8 cellular contexts compared by ENCODE assay signal in genomic region chr2:129936334-129936934, GRCh38. TPM values are rescaled to one million over a fixed set of nuclear protein-coding genes. Genes with fewer than 3 reads are reported as not detected.
A peak's percentile ranks its signal among the peaks of the same experiment; 100 is the strongest.
DNase-seq lines count a peak whose midpoint lies in the region; ATAC-seq, FAIRE-seq and TF ChIP-seq lines count a peak whose summit lies in the region.

No MANE protein-coding gene starts in this region.

- SMC1A ChIA-PET in GM12878 (lab: Charles Lee; ENCODE audit: uncharacterized antibody, unreplicated experiment): interaction anchor here (0.9 to 1.6 kb wide), 2 partner anchors 1475 to 1477 kb away, joined by 4 to 20 read pairs; no protein-coding TSS in a partner anchor

- no peak overlapping the region for H2AFZ ChIP-seq in GM12878 (ENCODE audit: control insufficient read depth, low read depth, low read length)

- no peak for TF ChIP-seq POLR2A in GM12878 (IDR thresholded peaks at IDR 0.05; ENCODE audit: low read depth, low read length)

- H3K27me3 ChIP-seq in AG04450 (ENCODE audit: control insufficient read depth, insufficient read depth, low read length): no peaks in the 10 kb centered on the region
- H3K27me3 ChIP-seq in GM12878 (replicated peaks in 1 of 2; ENCODE audit: control insufficient read depth in 2 of 2, insufficient read depth in 2 of 2, low read length in 1 of 2): no peaks in the 10 kb centered on the region; a peak in 1 of 4 replicates

- no peaks in the 10 kb centered on the region for H3K9me3 ChIP-seq in AG04450 (ENCODE audit: control insufficient read depth, insufficient read depth, low read length)
- H3K9me3 ChIP-seq in GM12878 (replicated peaks; ENCODE audit: control insufficient read depth, insufficient read depth, low read length): no peaks in the 10 kb centered on the region

- no peak overlapping the region for H3K9ac ChIP-seq in GM12878 (ENCODE audit: control insufficient read depth, insufficient read depth, low read length)

- H3K27ac ChIP-seq in AG04450 (ENCODE audit: low read depth, low read length) (no peak overlapping the region), GM12878 (ENCODE audit: control insufficient read depth, insufficient read depth) (no peak overlapping the region)

- peak; percentile 60 for ATAC-seq in GM18498 (IDR thresholded peaks at IDR 0.05; ENCODE audit: unreplicated experiment)
- peak; percentile 72 for ATAC-seq in GM12878
- no peak for ATAC-seq in GM21786 (IDR thresholded peaks at IDR 0.05; ENCODE audit: unreplicated experiment)
- no peak for ATAC-seq in GM21825 (IDR thresholded peaks at IDR 0.05; ENCODE audit: unreplicated experiment)

- intact Hi-C loops in GM12878 (cut with micrococcal nuclease; ENCODE audit: unreplicated experiment): loop anchor here (1.0 kb wide), 2 partner anchors 1218 to 1477 kb away; no protein-coding TSS in a partner anchor

- BruUV-seq in GM12878 (replicated peaks; lab: Mats Ljungman, UMichigan): no TSS peak

- no peak overlapping the region for H3K4me3 ChIP-seq in AG04450 (ENCODE audit: low read depth, low read length)
- H3K4me3 ChIP-seq in GM12878: no peak overlapping the region

- H3K79me2 ChIP-seq in GM12878 (ENCODE audit: control insufficient read depth, insufficient read depth, low read length): no peaks in the 10 kb centered on the region

- CTCF ChIA-PET in AG04450 (lab: Charles Lee) (interaction anchor here (0.9 to 1.1 kb wide), 4 partner anchors 9 to 400 kb away, joined by 3 to 24 read pairs (median 6); no protein-coding TSS in a partner anchor), GM12878 (lab: Yijun Ruan, JAX) (interaction anchor here (0.8 to 2.7 kb wide), 5 partner anchors 10 to 1476 kb away, joined by 3 to 36 read pairs (median 5); no protein-coding TSS in a partner anchor)

- no peaks in the 10 kb centered on the region for H3K36me3 ChIP-seq in GM12878 (ENCODE audit: control insufficient read depth in 2 of 2, insufficient read depth in 2 of 2, low read length in 1 of 2)

- TF ChIP-seq CTCF in AG04450 (IDR thresholded peaks at IDR 0.05; ENCODE audit: low read depth, low read length) (peak; percentile 47), GM12878 (IDR thresholded peaks at IDR 0.05 in 2 of 3, conservative IDR thresholded peaks at IDR 0.05 in 1 of 3; ENCODE audit: control insufficient read depth in 2 of 3, extremely low read depth in 1 of 3, insufficient read depth in 1 of 3, low read depth in 3 of 3, low read length in 3 of 3) (peak; percentile 36 to 48 (median 42); a peak in 5 of 6 replicates)

- FAIRE-seq in GM12878 (lab: Jason Lieb, UNC): no peak

- 28% methylated on average over 9 of the region's 9 CpGs for WGBS in GM12878 (ENCODE audit: insufficient coverage, insufficient replicate concordance, low lambda C conversion rate, missing lambda C conversion rate)

- in situ Hi-C loops in GM12878 (cut with MboI): loop anchor here (5.0 to 10.0 kb wide), 2 partner anchors 1218 to 1476 kb away; no protein-coding TSS in a partner anchor

- H3K4me2 ChIP-seq in GM12878 (ENCODE audit: control insufficient read depth, insufficient read depth): no peak overlapping the region

- no peak for TF ChIP-seq EP300 in GM12878 (IDR thresholded peaks at IDR 0.05; ENCODE audit: borderline replicate concordance in 1 of 2, control insufficient read depth in 1 of 2, low read depth in 2 of 2, low read length in 2 of 2)

- TF ChIP-seq RAD21 in GM12878 (IDR thresholded peaks at IDR 0.05; ENCODE audit: insufficient read depth, low read depth, low read length): peak; percentile 57

- DNase-seq in AG04450 (ENCODE audit: low read depth, low spot score): no peak
- DNase-seq in NCI-H146 (lab: John Stamatoyannopoulos, UW): peak; percentile 50
- DNase-seq in GM12878 (ENCODE audit: low read depth, low spot score): no peak
- no peak for DNase-seq in mucosa of gallbladder (ENCODE audit: low spot score)
- no peak for DNase-seq in NCI-H2029 (lab: John Stamatoyannopoulos, UW)

- POLR2A ChIA-PET in AG04450 (lab: Yijun Ruan, JAX): no interaction called here
- POLR2A ChIA-PET in GM12878 (lab: Charles Lee): interaction anchor here (1.1 kb wide), 1 partner anchor 1218 kb away, joined by 3 read pairs; no protein-coding TSS in a partner anchor

- RAD21 ChIA-PET in GM12878 (lab: Charles Lee; ENCODE audit: unreplicated experiment): interaction anchor here (0.9 to 1.0 kb wide), 3 partner anchors 1217 to 1477 kb away, joined by 3 to 9 read pairs (median 7); no protein-coding TSS in a partner anchor

- no peaks in the 10 kb centered on the region for H3K4me1 ChIP-seq in GM12878 (ENCODE audit: control insufficient read depth, insufficient read depth, low read length)

- H4K20me1 ChIP-seq in GM12878 (ENCODE audit: control insufficient read depth, insufficient read depth): no peaks in the 10 kb centered on the region

TF ChIP-seq in GM12878, 131 proteins besides CTCF, POLR2A, EP300 and RAD21:
- TF ChIP-seq SMC3 (IDR thresholded peaks at IDR 0.05; ENCODE audit: borderline replicate concordance, low read length) (peak; percentile 50; the same call in 1 of the 2 replicates), RELA (IDR thresholded peaks at IDR 0.05; ENCODE audit: borderline replicate concordance, partially characterized antibody) (no peak), IKZF1 (conservative IDR thresholded peaks at IDR 0.05) (no peak), ESRRA (IDR thresholded peaks at IDR 0.05; ENCODE audit: low read length) (no peak), MXI1 (IDR thresholded peaks at IDR 0.05; ENCODE audit: low read depth, low read length) (no peak), ATF7 (IDR thresholded peaks at IDR 0.05; ENCODE audit: low read depth) (no peak), ZBED1 (IDR thresholded peaks at IDR 0.05; ENCODE audit: borderline replicate concordance) (no peak)

RNA-seq across cellular contexts. Expression of gene RAB6C, which starts 43.0 kb away (rescaled TPM):
- polyA plus RNA-seq in AG04450 (2011; rRNA removed) (not detected in 2 replicates), GM12878 (2011; rRNA removed) (not detected in 2 replicates), GM12878 (2014; fragmentation: Illumina TruSeq; extraction: Trizol) (not detected in 2 replicates), GM12878 (2014; fragmentation: Nextera tagmentation; extraction: Ambion mirVana) (not detected), GM12878 (2014; rRNA removed) (not detected in 2 replicates), GM12878 (2016; fragmentation: Nextera tagmentation; extraction: Ambion mirVana) (not detected)
- not detected in 2 replicates for polyA minus RNA-seq in AG04450 (2011; rRNA and poly(A)+ RNA removed)
- not detected in 2 replicates for total RNA-seq in GM12878 (2013; cell fraction: nucleolus; rRNA removed)
- total RNA-seq in GM12878 (2014; rRNA removed) (not detected in 2 replicates), GM12878 (2014; rRNA removed; fragmentation: Illumina TruSeq; extraction: Trizol) (not detected in 2 replicates), GM12878 (2021) (not detected in 2 replicates), mucosa of gallbladder (0.23 TPM)
- not detected for polyA plus RNA-seq in GM12878 (2011; ENCODE audit: low read depth)
- not detected in 2 replicates for polyA plus RNA-seq in GM12878 (2011; cell fraction: cytosol; rRNA removed)
- not detected in 2 replicates for polyA plus RNA-seq in GM12878 (2011; cell fraction: nucleus; rRNA removed)
- not detected in 2 replicates for polyA plus RNA-seq in GM12878 (2012)
- not detected in 2 replicates for polyA minus RNA-seq in GM12878 (2011; rRNA and poly(A)+ RNA removed)
- polyA minus RNA-seq in GM12878 (2011; cell fraction: cytosol; rRNA and poly(A)+ RNA removed): not detected in 2 replicates
- polyA minus RNA-seq in GM12878 (2011; cell fraction: nucleus; rRNA and poly(A)+ RNA removed): not detected in 2 replicates

Comparison
In these comparisons a context has a peak if more than half of its experiments do, and no peak if none do; other contexts are left out.
1. ATAC-seq: peak in GM18498 (single experiment) and GM12878 (single experiment); none in GM21786 (single experiment) and GM21825 (single experiment).